17 cellular contexts compared by ENCODE assay signal in genomic region chr18:24535831-24536230, GRCh38.
DNase-seq lines count a peak whose midpoint lies in the region; ATAC-seq and TF ChIP-seq lines count a peak whose summit lies in the region.
"Had no signal": no experiment of that assay in that cellular context is flagged by ENCODE, and none has a peak within 500 bp of the region (broad histone marks: within the 10 kb centered on the region; RNA-seq: fewer than 3 reads in every experiment).

No MANE protein-coding gene starts in this region.

- peaks cover 4% of the 10 kb centered on the region for H3F3A ChIP-seq in smooth muscle cell (ENCODE audit: low read depth)

- DNase-seq in AG20443 (ENCODE audit: low spot score), result peak; percentile 26
- DNase-seq in WERI-Rb-1, result no peak
- DNase-seq in lung (ENCODE audit: low spot score), result peak; percentile 1
- DNase-seq in smooth muscle cell (lab: John Stamatoyannopoulos, UW; ENCODE audit: unreplicated experiment), result no peak
- DNase-seq in dorsolateral prefrontal cortex, result no peak
- DNase-seq in HCEC 1CT, result no peak
- DNase-seq: CD4-positive, alpha-beta memory T cell; DMS153; DMS79 treated with DMSO at 0.1 percent for 48 hours; GF-D8; HFFc6 had no signal

- H3K4me2 ChIP-seq in smooth muscle cell, result peak overlapping the region; percentile 16
- H3K4me2 ChIP-seq: A549, BLaER1 had no signal

- H3K27me3 ChIP-seq in WERI-Rb-1 (ENCODE audit: insufficient read depth, low read depth, severe bottlenecking), result no peaks in the 10 kb centered on the region
- no peaks in the 10 kb centered on the region for H3K27me3 ChIP-seq in lung (ENCODE audit: control insufficient read depth, insufficient read depth)
- no peaks in the 10 kb centered on the region for H3K27me3 ChIP-seq in smooth muscle cell (ENCODE audit: low read depth)
- H3K27me3 ChIP-seq in dorsolateral prefrontal cortex, result peaks cover 0 to 10% (median 0%) of the 10 kb centered on the region in 45 donors
- H3K27me3 ChIP-seq: BLaER1 had no signal

- H3K27ac ChIP-seq in WERI-Rb-1, result peak overlapping the region; percentile 86
- no peak overlapping the region for H3K27ac ChIP-seq in lung (ENCODE audit: low read depth in 1 of 2, low read length in 1 of 2)
- H3K27ac ChIP-seq in smooth muscle cell (ENCODE audit: low read depth), result peak overlapping the region; percentile 60
- peak overlapping the region in 19 of 59 donors; percentile 3 to 87 (median 60) for H3K27ac ChIP-seq in dorsolateral prefrontal cortex
- H3K27ac ChIP-seq: 22Rv1, A549, BLaER1, HL-60 had no signal

- no peak overlapping the region for H3K9ac ChIP-seq in smooth muscle cell (ENCODE audit: low read depth)
- H3K9ac ChIP-seq: BLaER1 had no signal

- no peaks in the 10 kb centered on the region; the same call in none of the 2 replicates for H3K36me3 ChIP-seq in WERI-Rb-1
- no peaks in the 10 kb centered on the region for H3K36me3 ChIP-seq in lung (ENCODE audit: control insufficient read depth in 2 of 2, insufficient read depth in 2 of 2, low read length in 2 of 2)
- no peaks in the 10 kb centered on the region for H3K36me3 ChIP-seq in smooth muscle cell (ENCODE audit: low read depth)
- H3K36me3 ChIP-seq: BLaER1, HAP-1 had no signal

- no peak for TF ChIP-seq CTCF in WERI-Rb-1 (IDR thresholded peaks at IDR 0.05; ENCODE audit: low read depth, low read length)
- no peak for TF ChIP-seq CTCF in lung (IDR thresholded peaks at IDR 0.05; ENCODE audit: control extremely low read depth, extremely low read depth)
- no peak for TF ChIP-seq CTCF in smooth muscle cell (IDR thresholded peaks at IDR 0.05; ENCODE audit: borderline replicate concordance, insufficient read depth, poor library complexity, severe bottlenecking)
- no peak for TF ChIP-seq CTCF in dorsolateral prefrontal cortex (IDR thresholded peaks at IDR 0.05 in 54 of 56, conservative IDR thresholded peaks at IDR 0.05 in 2 of 56; ENCODE audit: low read depth in 1 of 56, partially characterized antibody in 56 of 56)

- no peak for ATAC-seq in lung (ENCODE audit: insufficient read depth, low FRiP score)
- no peak for ATAC-seq in GM19328 (IDR thresholded peaks at IDR 0.05; ENCODE audit: unreplicated experiment)
- ATAC-seq: A549 had no signal

- no peaks in the 10 kb centered on the region for H3K9me3 ChIP-seq in WERI-Rb-1 (ENCODE audit: severe bottlenecking)
- peaks cover 0 to 4% of the 10 kb centered on the region in 2 donors for H3K9me3 ChIP-seq in lung (ENCODE audit: control insufficient read depth in 2 of 2, insufficient read depth in 1 of 2, low read length in 1 of 2)
- no peaks in the 10 kb centered on the region for H3K9me3 ChIP-seq in smooth muscle cell (replicated peaks; ENCODE audit: low read depth)
- H3K9me3 ChIP-seq: A549, BLaER1, HAP-1 had no signal

- H2AFZ ChIP-seq in smooth muscle cell (ENCODE audit: low read depth), result no peak overlapping the region

- H3K4me1 ChIP-seq in lung (ENCODE audit: control insufficient read depth in 2 of 2, insufficient read depth in 2 of 2, low read length in 2 of 2) (no peaks in the 10 kb centered on the region), smooth muscle cell (ENCODE audit: low read depth) (peaks cover 7% of the 10 kb centered on the region)
- H3K4me1 ChIP-seq: A549 had no signal

- H3K4me3 ChIP-seq in WERI-Rb-1 (ENCODE audit: low read depth, low read length), result peak overlapping the region; percentile 60
- H3K4me3 ChIP-seq in lung, result no peak overlapping the region
- no peak overlapping the region for H3K4me3 ChIP-seq in smooth muscle cell
- no peak overlapping the region for H3K4me3 ChIP-seq in dorsolateral prefrontal cortex
- H3K4me3 ChIP-seq: A549, BLaER1, HAP-1 had no signal

- intact Hi-C loops in dorsolateral prefrontal cortex (cut with DNase I), result loop anchor here in 1 of 2 donors (5.0 kb wide), 1 partner anchor 39 kb away; no protein-coding TSS in a partner anchor

- H4K20me1 ChIP-seq in smooth muscle cell (ENCODE audit: low read depth), result no peaks in the 10 kb centered on the region
- H4K20me1 ChIP-seq: BLaER1 had no signal

- 72 to 85% methylated on average over 2 of the region's 2 CpGs for WGBS in lung, 2 donors
- 65% methylated on average over 2 of the region's 2 CpGs for WGBS in smooth muscle cell (ENCODE audit: low lambda C conversion rate)

- no peaks in the 10 kb centered on the region for H3K79me2 ChIP-seq in smooth muscle cell (ENCODE audit: low read depth)

Comparison
In these comparisons a context has a peak if more than half of its experiments do, and no peak if none do; other contexts are left out.
1. DNase-seq: peak in AG20443 (single experiment) and lung (single experiment); none in WERI-Rb-1 (single experiment), smooth muscle cell (single experiment), dorsolateral prefrontal cortex (0 of 10) and HCEC 1CT (single experiment).
2. H3K27ac ChIP-seq: peak in WERI-Rb-1 (single experiment) and smooth muscle cell (single experiment); none in lung (0 of 2).